In the genomic region with DNA sequence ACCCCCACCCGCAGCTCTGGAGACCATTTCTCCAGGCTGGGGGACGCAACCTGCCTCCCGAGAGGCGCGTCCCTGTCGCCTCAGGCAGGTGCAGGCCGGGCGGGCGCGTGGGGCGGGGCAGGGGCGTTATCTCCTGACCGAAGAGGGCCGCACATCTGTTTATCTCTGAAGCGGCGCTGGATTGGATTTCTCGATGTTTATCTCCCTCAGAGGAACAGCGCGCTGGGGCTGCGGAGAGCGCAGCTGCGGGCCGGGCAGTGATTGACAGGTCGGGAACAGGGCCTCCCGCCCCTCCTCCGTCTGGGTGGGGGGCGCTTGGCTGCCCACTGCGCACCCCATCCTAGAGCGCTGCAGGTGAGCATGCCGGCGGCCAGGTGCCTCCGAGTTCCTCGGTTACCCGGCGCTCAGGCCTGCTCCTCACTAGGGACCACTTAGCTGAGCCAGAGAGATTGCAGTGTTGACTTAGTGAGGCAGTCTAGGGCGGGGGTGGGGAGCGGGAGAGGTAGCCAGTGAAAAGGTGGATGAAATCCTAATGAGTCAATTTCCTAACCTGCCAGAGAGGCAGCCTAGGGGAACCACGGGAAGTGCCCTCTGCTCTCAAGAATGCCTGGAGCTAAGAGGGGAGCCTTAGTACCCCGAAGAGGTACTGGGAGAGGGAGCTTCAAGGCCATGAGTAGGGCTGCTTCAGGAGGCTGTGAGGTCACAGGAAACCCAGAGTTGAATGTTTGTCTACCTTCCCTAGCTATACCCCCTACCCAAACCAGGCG, we compare ENCODE assay signal across 13 cellular contexts. TPM values are rescaled to one million over a fixed set of nuclear protein-coding genes. Genes with fewer than 3 reads are reported as not detected.
DNase-seq lines count a peak whose midpoint lies in the region; ATAC-seq and TF ChIP-seq lines count a peak whose summit lies in the region.
"Had no signal": no experiment of that assay in that cellular context is flagged by ENCODE, and none has a peak within 500 bp of the region (broad histone marks: within the 10 kb centered on the region; RNA-seq: fewer than 3 reads in every experiment).

No MANE protein-coding gene starts in this region.

- H3K27me3 ChIP-seq in foreskin keratinocyte: peaks cover 4% of the 10 kb centered on the region
- peaks cover 6 to 63% (median 58%) of the 10 kb centered on the region in 3 donors for H3K27me3 ChIP-seq in stomach

- no peak overlapping the region for H3K27ac ChIP-seq in foreskin keratinocyte
- H3K27ac ChIP-seq in stomach: no peak overlapping the region

- peak overlapping the region in 1 of 4 donors; percentile 23 for H3K4me3 ChIP-seq in stomach

- intact Hi-C loops in stomach (cut with DNase I; ENCODE audit: low total_unique reads) (no loop called here), left colon (cut with DNase I, micrococcal nuclease) (no loop called here)

- no peaks in the 10 kb centered on the region for H3K36me3 ChIP-seq in stomach

- TF ChIP-seq POLR2A in stomach (IDR thresholded peaks at IDR 0.05): no peak

- ATAC-seq in foreskin keratinocyte (peak; percentile 79), HG02610 (IDR thresholded peaks at IDR 0.05; ENCODE audit: unreplicated experiment) (no peak), left colon (no peak)

- H3K9me3 ChIP-seq in stomach: no peaks in the 10 kb centered on the region

- DNase-seq in NCI-H2081 (lab: John Stamatoyannopoulos, UW) (peak; percentile 14 to 32), NCI-H2081 treated with DMSO at 0.1 percent for 48 hours (lab: John Stamatoyannopoulos, UW) (no peak), NCI-H510A treated with DMSO at 0.1 percent for 48 hours (lab: John Stamatoyannopoulos, UW) (peak; percentile 74), foreskin keratinocyte (peak; percentile 86 to 89), stomach (peak; percentile 30), left colon (no peak), GF-D8 (lab: John Stamatoyannopoulos, UW) (no peak)
- DNase-seq: 8988T; activated CD4-positive, alpha-beta memory T cell treated with anti-CD3 and anti-CD28 coated beads for 36 hours; amniotic stem cell; KBM-7 had no signal

- WGBS in stomach, 5 donors: 10 to 38% (median 19%) methylated on average over 6 to 40 of the region's 40 CpGs

- no peak for TF ChIP-seq EP300 in stomach (IDR thresholded peaks at IDR 0.05)

- TF ChIP-seq CTCF in foreskin keratinocyte (conservative IDR thresholded peaks at IDR 0.05) (no peak), stomach (IDR thresholded peaks at IDR 0.05) (no peak)

- H3K4me1 ChIP-seq in foreskin keratinocyte (peaks cover 29% of the 10 kb centered on the region), stomach (peaks cover 21 to 47% (median 30%) of the 10 kb centered on the region in 4 donors)

RNA-seq across cellular contexts. Expression of a gene that starts 39.6 kb away (rescaled TPM):
- not detected in 2 replicates for total RNA-seq in foreskin keratinocyte
- polyA plus RNA-seq in foreskin keratinocyte: not detected in 2 replicates
- total RNA-seq in stomach: not detected
- under 1 TPM in 1 of 3 donors, not detected in 2; 0.08 TPM for polyA plus RNA-seq in stomach
- under 1 TPM; 0.09 to 0.31 TPM for total RNA-seq in left colon
- total RNA-seq: activated CD4-positive, alpha-beta memory T cell treated with anti-CD3 and anti-CD28 coated beads for 36 hours; epithelial cell of proximal tubule had no signal

RNA-seq across cellular contexts. Expression of a gene that starts 44.0 kb away (rescaled TPM):
- total RNA-seq in foreskin keratinocyte (not detected in 2 replicates), stomach (not detected), left colon (not detected)
- polyA plus RNA-seq in foreskin keratinocyte (not detected in 2 replicates), stomach (not detected)
- total RNA-seq: activated CD4-positive, alpha-beta memory T cell treated with anti-CD3 and anti-CD28 coated beads for 36 hours; epithelial cell of proximal tubule had no signal

RNA-seq across cellular contexts. Expression of a gene that starts 44.6 kb away (rescaled TPM):
- not detected in 2 replicates for total RNA-seq in foreskin keratinocyte
- polyA plus RNA-seq in foreskin keratinocyte: not detected in 2 replicates
- under 1 TPM in 1 of 5 donors, not detected in 4; 0.55 TPM for total RNA-seq in stomach
- polyA plus RNA-seq in stomach: not detected
- under 1 TPM in 1 of 2 donors, not detected in 1; 0.08 TPM for total RNA-seq in left colon
- total RNA-seq: activated CD4-positive, alpha-beta memory T cell treated with anti-CD3 and anti-CD28 coated beads for 36 hours; epithelial cell of proximal tubule had no signal

Comparison
In these comparisons a context has a peak if more than half of its experiments do, and no peak if none do; other contexts are left out.
1. DNase-seq: peak in NCI-H2081 (2 of 2), NCI-H510A treated with DMSO at 0.1 percent for 48 hours (single experiment), foreskin keratinocyte (2 of 2) and stomach (single experiment); none in NCI-H2081 treated with DMSO at 0.1 percent for 48 hours (single experiment), left colon (0 of 2) and GF-D8 (single experiment).